ENCODE assay signal across 8 cellular contexts in genomic region chr3:195691596-195692360, GRCh38. TPM values are rescaled to one million over a fixed set of nuclear protein-coding genes. Genes with fewer than 3 reads are reported as not detected.
A peak's percentile ranks its signal among the peaks of the same experiment; 100 is the strongest.
DNase-seq lines count a peak whose midpoint lies in the region; ATAC-seq, FAIRE-seq and TF ChIP-seq lines count a peak whose summit lies in the region.
"Not testable (repeated sequence)": the region's sequence is repeated elsewhere in the genome, so short reads cannot be mapped to it uniquely, and the experiment has no call there.

No MANE protein-coding gene starts in this region.

- not testable (repeated sequence) for H3K27ac ChIP-seq in SJSA1; H1 (ENCODE audit: low read depth, low read length); osteoblast (ENCODE audit: low read depth, low read length)

- H3K56ac ChIP-seq in H1 (replicated peaks; ENCODE audit: insufficient read length, low read depth, low read length): not testable (repeated sequence)

- not testable (repeated sequence) for H4K20me1 ChIP-seq in H1 (replicated peaks in 1 of 2; ENCODE audit: control insufficient read depth in 1 of 2, insufficient read depth in 2 of 2, low read length in 2 of 2); osteoblast (ENCODE audit: insufficient read depth, low read length)

- ATAC-seq in stimulated activated naive CD8-positive, alpha-beta T cell treated with anti-CD3 and anti-CD28 coated beads, Interleukin-15, Interleukin-2, amounts not matched to agents 100 U/mL and 50 U/mL, for 24 hours: peak; percentile 26

- intact Hi-C loops in activated T-helper 2 cell treated with anti-CD3 and anti-CD28 coated beads, Interferon-gamma antibody, Interleukin-2, Interleukin-4, amounts not matched to agents 10 μg/mL and 5 μg/mL and 100 μg/mL, durations not matched to agents 14 hours and 24 hours and 36 hours (cut with micrococcal nuclease): loop anchor here (10.0 kb wide), 1 partner anchor 493 kb away; no protein-coding TSS in a partner anchor

- not testable (repeated sequence) for H2BK15ac ChIP-seq in H1 (ENCODE audit: low read length)

- H2BK20ac ChIP-seq in H1 (ENCODE audit: low read length): not testable (repeated sequence)

- H3K9ac ChIP-seq in H1 (replicated peaks in 1 of 4; ENCODE audit: extremely low read depth in 1 of 4, low read depth in 3 of 4, low read length in 3 of 4): not testable (repeated sequence)

- H3K4me1 ChIP-seq in SJSA1 (replicated peaks); H1 (replicated peaks in 1 of 4; ENCODE audit: control insufficient read depth in 3 of 4, insufficient read depth in 4 of 4, low read length in 3 of 4); osteoblast (ENCODE audit: insufficient read depth, low read length): not testable (repeated sequence)

- in situ Hi-C loops in astrocyte of the cerebellum (cut with HindIII; ENCODE audit: low sequenced_read_pairs): not testable (repeated sequence)

- not testable (repeated sequence) for H3K79me1 ChIP-seq in H1 (ENCODE audit: low read depth, low read length)

- H2BK12ac ChIP-seq in H1 (ENCODE audit: low read depth, low read length): not testable (repeated sequence)

- H3K14ac ChIP-seq in H1 (ENCODE audit: insufficient read length): not testable (repeated sequence)

- H3K9me3 ChIP-seq in SJSA1 (replicated peaks); H1 (ENCODE audit: insufficient read depth in 2 of 2, low read depth in 1 of 2, low read length in 1 of 2); osteoblast (ENCODE audit: low read depth, low read length): not testable (repeated sequence)

- not testable (repeated sequence) for H2BK120ac ChIP-seq in H1 (replicated peaks; ENCODE audit: low read depth, low read length)

- not testable (repeated sequence) for H3K79me2 ChIP-seq in H1 (ENCODE audit: control insufficient read depth in 1 of 2, insufficient read depth in 2 of 2, low read length in 2 of 2); osteoblast (ENCODE audit: insufficient read depth, low read length)

- CTCF ChIA-PET in activated CD4-positive, alpha-beta memory T cell treated with anti-CD3 and anti-CD28 coated beads, Interleukin-2, amount 10 ng/mL, durations not matched to agents 7 days and 5 days (lab: Charles Lee): not testable (repeated sequence)
- CTCF ChIA-PET in H1 (lab: Charles Lee; ENCODE audit: partially characterized antibody): interaction anchor here (1.3 kb wide), 1 partner anchor 158 kb away, joined by 3 read pairs; no protein-coding TSS in a partner anchor

- TF ChIP-seq CTCF in astrocyte of the cerebellum (IDR thresholded peaks at IDR 0.05; ENCODE audit: low read depth, low read length, missing control alignments); H1 (IDR thresholded peaks at IDR 0.05; ENCODE audit: control extremely low read depth in 1 of 3, insufficient read depth in 1 of 3, low read depth in 1 of 3, low read length in 3 of 3); osteoblast (IDR thresholded peaks at IDR 0.05; ENCODE audit: extremely low read depth, low read depth, low read length): not testable (repeated sequence)

- H4K8ac ChIP-seq in H1 (ENCODE audit: extremely low read depth, insufficient read depth, low read length): not testable (repeated sequence)

- H3K4me2 ChIP-seq in H1 (ENCODE audit: insufficient read depth in 1 of 2, low read depth in 2 of 2, low read length in 2 of 2); osteoblast (ENCODE audit: insufficient read depth, low read length): not testable (repeated sequence)

- H2AK5ac ChIP-seq in H1 (ENCODE audit: low read depth, low read length): not testable (repeated sequence)

- FAIRE-seq in H1 (lab: Jason Lieb, UNC): not testable (repeated sequence)

- peaks cover 52% of the 10 kb centered on the region for H3K36me3 Mint-ChIP-seq in activated CD4-positive, alpha-beta memory T cell treated with anti-CD3 and anti-CD28 coated beads, Interleukin-2, amount 10 ng/mL, durations not matched to agents 7 days and 5 days (ENCODE audit: low read depth)
- H3K36me3 Mint-ChIP-seq in activated T-helper 2 cell treated with anti-CD3 and anti-CD28 coated beads, Interferon-gamma antibody, Interleukin-2, Interleukin-4, amounts not matched to agents 10 μg/mL and 5 μg/mL and 100 μg/mL, durations not matched to agents 14 hours and 24 hours and 36 hours (ENCODE audit: low read depth): peaks cover 75% of the 10 kb centered on the region

- peak overlapping the region; percentile 54 for H3K27ac Mint-ChIP-seq in activated CD4-positive, alpha-beta memory T cell treated with anti-CD3 and anti-CD28 coated beads, Interleukin-2, amount 10 ng/mL, durations not matched to agents 7 days and 5 days
- H3K27ac Mint-ChIP-seq in activated T-helper 2 cell treated with anti-CD3 and anti-CD28 coated beads, Interferon-gamma antibody, Interleukin-2, Interleukin-4, amounts not matched to agents 10 μg/mL and 5 μg/mL and 100 μg/mL, durations not matched to agents 14 hours and 24 hours and 36 hours: peak overlapping the region; percentile 94

- DNase-seq in H4 (ENCODE audit: low spot score) (peak; percentile 4), SJSA1 (ENCODE audit: low read depth in 1 of 2, low spot score in 2 of 2) (peak; percentile 42 to 73), astrocyte of the cerebellum (ENCODE audit: low read depth) (peak; percentile 56), osteoblast (ENCODE audit: insufficient read length, low spot score, missing footprints) (peak; percentile 73)
- DNase-seq in activated CD4-positive, alpha-beta memory T cell treated with anti-CD3 and anti-CD28 coated beads, Interleukin-2, amount 10 ng/mL, durations not matched to agents 7 days and 5 days; activated T-helper 2 cell treated with anti-CD3 and anti-CD28 coated beads, Interferon-gamma antibody, Interleukin-2, Interleukin-4, amounts not matched to agents 10 μg/mL and 5 μg/mL and 100 μg/mL, durations not matched to agents 14 hours and 24 hours and 36 hours (ENCODE audit: low spot score); H1 (ENCODE audit: low read depth in 1 of 2, low spot score in 2 of 2); stimulated activated naive CD8-positive, alpha-beta T cell treated with anti-CD3 and anti-CD28 coated beads, Interleukin-15, Interleukin-2, amounts not matched to agents 100 U/mL and 50 U/mL, for 24 hours: not testable (repeated sequence)

- peaks cover 27% of the 10 kb centered on the region for H3K4me1 Mint-ChIP-seq in activated CD4-positive, alpha-beta memory T cell treated with anti-CD3 and anti-CD28 coated beads, Interleukin-2, amount 10 ng/mL, durations not matched to agents 7 days and 5 days
- H3K4me1 Mint-ChIP-seq in activated T-helper 2 cell treated with anti-CD3 and anti-CD28 coated beads, Interferon-gamma antibody, Interleukin-2, Interleukin-4, amounts not matched to agents 10 μg/mL and 5 μg/mL and 100 μg/mL, durations not matched to agents 14 hours and 24 hours and 36 hours (ENCODE audit: low read depth): peaks cover 45% of the 10 kb centered on the region

- peak overlapping the region; percentile 91 for H3K4ac ChIP-seq in H1 (replicated peaks; ENCODE audit: insufficient read length, low read depth, low read length)

- TF ChIP-seq POLR2A in H1 (IDR thresholded peaks at IDR 0.05; ENCODE audit: control extremely low read depth in 1 of 2, low read depth in 2 of 2, low read length in 2 of 2): not testable (repeated sequence)

- not testable (repeated sequence) for H4K5ac ChIP-seq in H1 (ENCODE audit: insufficient read length, low read depth, low read length)

- not testable (repeated sequence) for H3K4me3 ChIP-seq in SJSA1; astrocyte of the cerebellum (ENCODE audit: low read depth, low read length); H1 (ENCODE audit: extremely low read depth in 1 of 4, insufficient read depth in 2 of 4, low read depth in 3 of 4, low read length in 4 of 4); osteoblast (ENCODE audit: insufficient read depth, low read length)

- POLR2A ChIA-PET in activated CD4-positive, alpha-beta memory T cell treated with anti-CD3 and anti-CD28 coated beads, Interleukin-2, amount 10 ng/mL, durations not matched to agents 7 days and 5 days (lab: Charles Lee); H1 (lab: Charles Lee; ENCODE audit: partially characterized antibody): not testable (repeated sequence)

- not testable (repeated sequence) for H4K91ac ChIP-seq in H1 (replicated peaks; ENCODE audit: insufficient read length, low read length)

- not testable (repeated sequence) for TF ChIP-seq RAD21 in H1 (IDR thresholded peaks at IDR 0.05 in 1 of 2, conservative IDR thresholded peaks at IDR 0.05 in 1 of 2; ENCODE audit: low read depth in 2 of 2, low read length in 2 of 2)

- H2AFZ ChIP-seq in H1 (ENCODE audit: low read length); osteoblast (ENCODE audit: low read length): not testable (repeated sequence)

- WGBS in H1 (ENCODE audit: extremely low coverage in 1 of 2, insufficient coverage in 1 of 2, insufficient read length in 1 of 2, insufficient replicate concordance in 2 of 2, low coverage in 1 of 2, low lambda C conversion rate in 2 of 2, missing lambda C conversion rate in 1 of 2), 2 experiments: 88% methylated on average over 8 of the region's 11 CpGs; no CpG with 5 or more reads in 1 of the 2 experiments

- not testable (repeated sequence) for H3K27me3 ChIP-seq in SJSA1 (replicated peaks); H1 (replicated peaks in 1 of 4; ENCODE audit: control insufficient read depth in 3 of 4, extremely low read depth in 1 of 4, insufficient read depth in 3 of 4, low read length in 3 of 4); osteoblast (ENCODE audit: insufficient read depth, low read length)

- not testable (repeated sequence) for H3K18ac ChIP-seq in H1 (ENCODE audit: extremely low read depth, low read length)

- H3K9me3 Mint-ChIP-seq in activated CD4-positive, alpha-beta memory T cell treated with anti-CD3 and anti-CD28 coated beads, Interleukin-2, amount 10 ng/mL, durations not matched to agents 7 days and 5 days; activated T-helper 2 cell treated with anti-CD3 and anti-CD28 coated beads, Interferon-gamma antibody, Interleukin-2, Interleukin-4, amounts not matched to agents 10 μg/mL and 5 μg/mL and 100 μg/mL, durations not matched to agents 14 hours and 24 hours and 36 hours: not testable (repeated sequence)

- H3K23me2 ChIP-seq in H1 (ENCODE audit: low read depth, low read length): not testable (repeated sequence)

- not testable (repeated sequence) for TF ChIP-seq EP300 in H1 (IDR thresholded peaks at IDR 0.05; ENCODE audit: borderline replicate concordance in 1 of 2, low read depth in 2 of 2, low read length in 2 of 2)

- H3K23ac ChIP-seq in H1 (ENCODE audit: insufficient read length): not testable (repeated sequence)

- H3K36me3 ChIP-seq in SJSA1 (peaks cover 25% of the 10 kb centered on the region), osteoblast (ENCODE audit: insufficient read depth, low read length) (peaks cover 31% of the 10 kb centered on the region)
- not testable (repeated sequence) for H3K36me3 ChIP-seq in H1 (ENCODE audit: control insufficient read depth in 2 of 4, insufficient read depth in 4 of 4, low read length in 3 of 4)

- not testable (repeated sequence) for H3K4me3 Mint-ChIP-seq in activated CD4-positive, alpha-beta memory T cell treated with anti-CD3 and anti-CD28 coated beads, Interleukin-2, amount 10 ng/mL, durations not matched to agents 7 days and 5 days
- H3K4me3 Mint-ChIP-seq in activated T-helper 2 cell treated with anti-CD3 and anti-CD28 coated beads, Interferon-gamma antibody, Interleukin-2, Interleukin-4, amounts not matched to agents 10 μg/mL and 5 μg/mL and 100 μg/mL, durations not matched to agents 14 hours and 24 hours and 36 hours (ENCODE audit: low read depth): peak overlapping the region; percentile 40

- not testable (repeated sequence) for H2BK5ac ChIP-seq in H1 (ENCODE audit: low read depth, low read length)

- H3K27me3 Mint-ChIP-seq in activated CD4-positive, alpha-beta memory T cell treated with anti-CD3 and anti-CD28 coated beads, Interleukin-2, amount 10 ng/mL, durations not matched to agents 7 days and 5 days; activated T-helper 2 cell treated with anti-CD3 and anti-CD28 coated beads, Interferon-gamma antibody, Interleukin-2, Interleukin-4, amounts not matched to agents 10 μg/mL and 5 μg/mL and 100 μg/mL, durations not matched to agents 14 hours and 24 hours and 36 hours (ENCODE audit: low read depth): not testable (repeated sequence)

RNA-seq across cellular contexts. Expression of gene MUC20, which starts 29.0 kb away (rescaled TPM):
- 0.17 and 0.39 TPM in 2 replicates for total RNA-seq in H4 (2014; rRNA removed; shearing (Covaris generic))
- total RNA-seq in SJSA1 (2014; rRNA removed; shearing (Covaris generic)): not detected in 2 replicates
- total RNA-seq in activated CD4-positive, alpha-beta memory T cell treated with anti-CD3 and anti-CD28 coated beads, Interleukin-2, amount 10 ng/mL, durations not matched to agents 7 days and 5 days: 1 to 10 TPM; 1.2 to 2.8 TPM
- 3.9 and 5.0 TPM in 2 replicates for total RNA-seq in activated T-helper 2 cell treated with anti-CD3 and anti-CD28 coated beads, Interferon-gamma antibody, Interleukin-2, Interleukin-4, amounts not matched to agents 10 μg/mL and 5 μg/mL and 100 μg/mL, durations not matched to agents 14 hours and 24 hours and 36 hours
- total RNA-seq in H1 (2021; fragmentation: NEBNext Ultra II Directional; extraction: Animal tissue kit (Norgen Biotek cat#: 25700)): 0.24 TPM in 1 of 2 replicates, not detected in the other
- polyA plus RNA-seq in H1 (2011; rRNA removed): 0.19 and 0.26 TPM in 2 replicates
- 0.26 TPM for polyA plus RNA-seq in H1 (2011; cell fraction: cytosol; rRNA removed)
- polyA plus RNA-seq in H1 (2011; cell fraction: nucleus; rRNA removed): 0.27 TPM
- 0.13 to 0.19 TPM (median 0.15 TPM) in 3 of 4 replicates, not detected in the other for polyA plus RNA-seq in H1 (2012, experiment 1 of 2)
- not detected for polyA plus RNA-seq in H1 (2012, experiment 2 of 2)
- 0.16 TPM for polyA plus RNA-seq in H1 (2013, experiment 1 of 2)
- polyA plus RNA-seq in H1 (2013, experiment 2 of 2): 0.33 TPM
- polyA minus RNA-seq in H1 (2011; rRNA and poly(A)+ RNA removed): 0.16 TPM in 1 of 2 replicates, not detected in the other
- polyA minus RNA-seq in H1 (2011; cell fraction: cytosol; rRNA and poly(A)+ RNA removed): not detected
- polyA minus RNA-seq in H1 (2011; cell fraction: nucleus; rRNA and poly(A)+ RNA removed): not detected
- total RNA-seq in osteoblast: 0.36 and 1.2 TPM in 2 replicates
